In genomic region chr10:88553116-88553752, GRCh38 we compare ENCODE assay signal across 8 cellular contexts. TPM values are rescaled to one million over a fixed set of nuclear protein-coding genes. Genes with fewer than 3 reads are reported as not detected.
A peak's percentile ranks its signal among the peaks of the same experiment; 100 is the strongest.
DNase-seq lines count a peak whose midpoint lies in the region; ATAC-seq and TF ChIP-seq lines count a peak whose summit lies in the region.

No MANE protein-coding gene starts in this region.

- peak; percentile 38 for DNase-seq in DMS114 treated with DMSO at 0.1 percent for 48 hours (lab: John Stamatoyannopoulos, UW; ENCODE audit: unreplicated experiment)
- peak; percentile 28 to 70 for DNase-seq in HL-60 (ENCODE audit: low read depth in 1 of 2, low spot score in 1 of 2)
- peak; percentile 11 to 78 for DNase-seq in PC-9
- DNase-seq in adrenal gland = peak; percentile 49 to 91 (median 65)
- DNase-seq in left cardiac atrium = peak; percentile 25
- DNase-seq in renal cortical epithelial cell (ENCODE audit: low read depth) = peak; percentile 79
- no peak for DNase-seq in mesenteric fat pad (ENCODE audit: low spot score)

- 35 to 66% (median 51%) methylated on average over 2 of the region's 2 CpGs for WGBS in adrenal gland, 4 donors

- peaks cover 6% of the 10 kb centered on the region for H3K4me1 ChIP-seq in PC-9 (replicated peaks; ENCODE audit: insufficient read depth)
- H3K4me1 ChIP-seq in adrenal gland (replicated peaks in 1 of 2) = peaks cover 0 to 13% of the 10 kb centered on the region in 2 donors

- no peaks in the 10 kb centered on the region for H3K36me3 ChIP-seq in PC-9 (ENCODE audit: low read depth)
- H3K36me3 ChIP-seq in adrenal gland (replicated peaks in 1 of 2) = no peaks in the 10 kb centered on the region

- no peaks in the 10 kb centered on the region for H3K79me2 ChIP-seq in PC-9 (ENCODE audit: low read depth)

- H2AFZ ChIP-seq in PC-9 = no peak overlapping the region

- CTCF ChIA-PET in PC-9 (lab: Charles Lee) = interaction anchor here (0.5 to 1.6 kb wide), 2 partner anchors 165 to 711 kb away, joined by 3 to 5 read pairs; no protein-coding TSS in a partner anchor

- H3K9me3 ChIP-seq in PC-9 (ENCODE audit: insufficient read depth, low read depth) (peaks cover 5% of the 10 kb centered on the region; the same call in 1 of the 2 replicates), adrenal gland (replicated peaks in 1 of 3) (no peaks in the 10 kb centered on the region)

- H3K27ac ChIP-seq in HL-60 (replicated peaks) (no peak overlapping the region), PC-9 (peak overlapping the region; percentile 3; the same call in 1 of the 2 replicates), adrenal gland (no peak overlapping the region)

- H4K20me1 ChIP-seq in PC-9 (ENCODE audit: insufficient read depth) = no peaks in the 10 kb centered on the region

- H3K4me3 ChIP-seq in HL-60 (replicated peaks; ENCODE audit: insufficient read depth, low read length) = no peak overlapping the region
- no peak overlapping the region for H3K4me3 ChIP-seq in PC-9
- H3K4me3 ChIP-seq in adrenal gland = no peak overlapping the region

- peak overlapping the region; percentile 8; the same call in 1 of the 2 replicates for H3K4me2 ChIP-seq in PC-9

- 0 out of 2 replicates have a peak, but pooled peaks cover 3% of the 10 kb centered on the region for H3F3A ChIP-seq in PC-9 (ENCODE audit: insufficient read depth, low read depth)

- no peaks in the 10 kb centered on the region for H3K9me2 ChIP-seq in PC-9 (ENCODE audit: insufficient read depth)

- BruUV-seq in PC-9 (replicated peaks; lab: Mats Ljungman, UMichigan) = no TSS peak

- TF ChIP-seq CTCF in HL-60 (IDR thresholded peaks at IDR 0.05; ENCODE audit: insufficient read depth, low read length) (peak; percentile 80), PC-9 (conservative IDR thresholded peaks at IDR 0.05) (peak; percentile 76), adrenal gland (IDR thresholded peaks at IDR 0.05) (peak; percentile 57 to 88 (median 79))

- ATAC-seq in GM19455 (IDR thresholded peaks at IDR 0.05; ENCODE audit: unreplicated experiment) (peak; percentile 86), left cardiac atrium (peak; percentile 92 to 94)

- TF ChIP-seq POLR2A in adrenal gland (IDR thresholded peaks at IDR 0.05) = no peak

- no peaks in the 10 kb centered on the region for H3K27me3 ChIP-seq in HL-60 (ENCODE audit: insufficient read depth, poor library complexity, severe bottlenecking)
- H3K27me3 ChIP-seq in PC-9 (ENCODE audit: insufficient read depth, low read depth) = no peaks in the 10 kb centered on the region
- no peaks in the 10 kb centered on the region for H3K27me3 ChIP-seq in adrenal gland

- POLR2A ChIA-PET in PC-9 (lab: Charles Lee; ENCODE audit: unreplicated experiment) = no interaction called here

- intact Hi-C loops in PC-9 (cut with micrococcal nuclease; ENCODE audit: unreplicated experiment) (loop anchor here (1.0 to 5.0 kb wide), 5 partner anchors 151 to 703 kb away; partner anchors contain the start of genes KLLN and PTEN), adrenal gland (cut with DNase I) (loop anchor here in 1 of 2 donors (5.0 kb wide), 1 partner anchor 701 kb away; no protein-coding TSS in a partner anchor), left cardiac atrium (cut with DNase I) (loop anchor here (5.0 to 10.0 kb wide), 3 partner anchors 146 to 701 kb away; no protein-coding TSS in a partner anchor)

RNA-seq across cellular contexts. Expression of gene RNLS, which starts 29.9 kb away (rescaled TPM):
- total RNA-seq in PC-9 (2021) = not detected in 2 replicates
- total RNA-seq in adrenal gland = 10 to 100 TPM; 24.0 to 51.3 (median 33.3) TPM
- polyA plus RNA-seq in adrenal gland = 10 to 100 TPM in 2 of 3 donors, 1 to 10 TPM in 1; 7.2 to 30.6 (median 10.8) TPM
- 10 to 100 TPM; 10.0 to 13.6 TPM for total RNA-seq in left cardiac atrium
- 16.0 and 27.7 TPM in 2 replicates for total RNA-seq in renal cortical epithelial cell
- total RNA-seq in mesenteric fat pad = 10.2 TPM

RNA-seq across cellular contexts. Expression of gene LIPJ, which starts 33.3 kb away (rescaled TPM):
- not detected in 2 replicates for total RNA-seq in PC-9 (2021)
- total RNA-seq in adrenal gland = under 1 TPM in 1 of 8 donors, not detected in 7; 0.07 TPM
- polyA plus RNA-seq in adrenal gland = under 1 TPM in 1 of 3 donors, not detected in 2; 0.05 TPM
- not detected for total RNA-seq in left cardiac atrium
- 0.05 TPM in 1 of 2 replicates, not detected in the other for total RNA-seq in renal cortical epithelial cell
- total RNA-seq in mesenteric fat pad = not detected

Comparison
In these comparisons a context has a peak if more than half of its experiments do, and no peak if none do; other contexts are left out.
1. RNA of gene RNLS, which starts 29.9 kb away (total RNA-seq): 24.0 to 51.3 TPM in adrenal gland, 16.0 to 27.7 TPM in renal cortical epithelial cell, 10.0 to 13.6 TPM in left cardiac atrium and 10.2 TPM in mesenteric fat pad (single experiment); not detected in PC-9; every median in the first group is over 10 times any median in the second.
2. Peak in every context shown above with its lines, with median percentiles within 50 percentile points of each other: CTCF ChIP-seq.